In genomic region chr11:72723508-72723907, GRCh38 we compare ENCODE assay signal across 10 cellular contexts. TPM values are rescaled to one million over a fixed set of nuclear protein-coding genes. Genes with fewer than 3 reads are reported as not detected.
DNase-seq lines count a peak whose midpoint lies in the region; ATAC-seq and TF ChIP-seq lines count a peak whose summit lies in the region.
"Had no signal": no experiment of that assay in that cellular context is flagged by ENCODE, and none has a peak within 500 bp of the region (broad histone marks: within the 10 kb centered on the region; RNA-seq: fewer than 3 reads in every experiment).

No MANE protein-coding gene starts in this region.

- peaks cover 16% of the 10 kb centered on the region for H3K36me3 Mint-ChIP-seq in CD4-positive, CD25-positive, alpha-beta regulatory T cell
- H3K36me3 Mint-ChIP-seq in IgD-negative memory B cell, result peaks cover 3% of the 10 kb centered on the region
- no peaks in the 10 kb centered on the region for H3K36me3 Mint-ChIP-seq in neural crest cell (ENCODE audit: low read depth)

- H3K36me3 ChIP-seq in CD4-positive, CD25-positive, alpha-beta regulatory T cell (ENCODE audit: control insufficient read depth, insufficient read depth, low read length), result peaks cover 10% of the 10 kb centered on the region
- H3K36me3 ChIP-seq: ovary had no signal

- DNase-seq in CD4-positive, CD25-positive, alpha-beta regulatory T cell, result no peak
- DNase-seq in dorsolateral prefrontal cortex (no peak), neural crest cell (ENCODE audit: low read depth, low spot score) (no peak), germinal center (ENCODE audit: low spot score) (no peak), hepatic stellate cell (ENCODE audit: low spot score) (no peak), ecto neural progenitor cell (ENCODE audit: low spot score) (no peak), inferior parietal cortex (ENCODE audit: extremely low spot score) (no peak)
- DNase-seq: ovary; stimulated activated CD4-positive, alpha-beta T cell treated with anti-CD3 and anti-CD28 coated beads, Interleukin-2, amount 100 ng/mL, for 24 hours had no signal

- TF ChIP-seq CTCF in dorsolateral prefrontal cortex (IDR thresholded peaks at IDR 0.05 in 54 of 56, conservative IDR thresholded peaks at IDR 0.05 in 2 of 56; ENCODE audit: low read depth in 1 of 56, partially characterized antibody in 56 of 56) (no peak), neural crest cell (conservative IDR thresholded peaks at IDR 0.05) (no peak)

- peak overlapping the region; percentile 83 for H3K27ac ChIP-seq in CD4-positive, CD25-positive, alpha-beta regulatory T cell (ENCODE audit: insufficient read depth, low read length, poor library complexity, severe bottlenecking)
- H3K27ac ChIP-seq in dorsolateral prefrontal cortex, result peak overlapping the region in 49 of 59 donors; percentile 11 to 90 (median 81)

- intact Hi-C loops in dorsolateral prefrontal cortex (cut with DNase I), result loop anchor here (5.0 to 10.0 kb wide), 3 partner anchors 451 to 564 kb away; no protein-coding TSS in a partner anchor

- peaks cover 6% of the 10 kb centered on the region for H3K27me3 Mint-ChIP-seq in CD4-positive, CD25-positive, alpha-beta regulatory T cell
- H3K27me3 Mint-ChIP-seq in IgD-negative memory B cell (no peaks in the 10 kb centered on the region), neural crest cell (ENCODE audit: low read depth) (no peaks in the 10 kb centered on the region)

- H3K4me1 ChIP-seq in CD4-positive, CD25-positive, alpha-beta regulatory T cell (ENCODE audit: control insufficient read depth, insufficient read depth, low read length, poor library complexity, severe bottlenecking), result peaks cover 57% of the 10 kb centered on the region

- H3K27ac Mint-ChIP-seq in CD4-positive, CD25-positive, alpha-beta regulatory T cell, result peak overlapping the region; percentile 12 to 92 (median 17)
- H3K27ac Mint-ChIP-seq in IgD-negative memory B cell, result peak overlapping the region in 2 of 3 donors; percentile 53 to 78
- peak overlapping the region; percentile 83 for H3K27ac Mint-ChIP-seq in neural crest cell (ENCODE audit: unreplicated experiment)

- H3K4me1 Mint-ChIP-seq in CD4-positive, CD25-positive, alpha-beta regulatory T cell, result peaks cover 7 to 82% (median 43%) of the 10 kb centered on the region in 4 donors
- H3K4me1 Mint-ChIP-seq in IgD-negative memory B cell, result peaks cover 39 to 66% (median 56%) of the 10 kb centered on the region in 3 donors
- peaks cover 19% of the 10 kb centered on the region for H3K4me1 Mint-ChIP-seq in neural crest cell

- peak overlapping the region in 3 of 4 donors; percentile 34 to 57 (median 41) for H3K4me3 Mint-ChIP-seq in CD4-positive, CD25-positive, alpha-beta regulatory T cell
- peak overlapping the region in 2 of 4 donors; percentile 47 to 60 for H3K4me3 Mint-ChIP-seq in IgD-negative memory B cell
- no peak overlapping the region for H3K4me3 Mint-ChIP-seq in neural crest cell

- H3K4me3 ChIP-seq in CD4-positive, CD25-positive, alpha-beta regulatory T cell (ENCODE audit: low read depth, low read length), result no peak overlapping the region
- H3K4me3 ChIP-seq in dorsolateral prefrontal cortex, result no peak overlapping the region
- H3K4me3 ChIP-seq: ovary had no signal

- no peaks in the 10 kb centered on the region for H3K9me3 ChIP-seq in CD4-positive, CD25-positive, alpha-beta regulatory T cell (ENCODE audit: control insufficient read depth in 2 of 2, low read length in 2 of 2)
- H3K9me3 ChIP-seq: ovary had no signal

- no peaks in the 10 kb centered on the region for H3K27me3 ChIP-seq in CD4-positive, CD25-positive, alpha-beta regulatory T cell (ENCODE audit: control insufficient read depth, insufficient read depth, low read length)
- H3K27me3 ChIP-seq in dorsolateral prefrontal cortex, result no peaks in the 10 kb centered on the region
- H3K27me3 ChIP-seq: ovary had no signal

- H3K9me3 Mint-ChIP-seq in CD4-positive, CD25-positive, alpha-beta regulatory T cell, result peaks cover 0 to 1% (median 0%) of the 10 kb centered on the region in 7 donors
- no peaks in the 10 kb centered on the region for H3K9me3 Mint-ChIP-seq in IgD-negative memory B cell
- no peaks in the 10 kb centered on the region for H3K9me3 Mint-ChIP-seq in neural crest cell

- ATAC-seq in CD4-positive, CD25-positive, alpha-beta regulatory T cell (ENCODE audit: low read depth in 2 of 2), result no peak

RNA-seq across cellular contexts. Expression of gene ARAP1, which starts 28.7 kb away (rescaled TPM):
- 136 TPM for total RNA-seq in CD4-positive, CD25-positive, alpha-beta regulatory T cell
- polyA plus RNA-seq in CD4-positive, CD25-positive, alpha-beta regulatory T cell, result 10 to 100 TPM; 24.7 to 43.7 (median 29.5) TPM
- polyA plus RNA-seq in IgD-negative memory B cell, result 20.7 TPM
- total RNA-seq in dorsolateral prefrontal cortex (100 to 1,000 TPM in 8 of 120 experiments, 10 to 100 TPM in 112; 42.2 to 126 (median 68.6) TPM), neural crest cell (79.0 and 80.7 TPM in 2 replicates)

RNA-seq across cellular contexts. Expression of gene PDE2A, which starts 49.3 kb away (rescaled TPM):
- 6.7 TPM for total RNA-seq in CD4-positive, CD25-positive, alpha-beta regulatory T cell
- not detected for polyA plus RNA-seq in CD4-positive, CD25-positive, alpha-beta regulatory T cell
- polyA plus RNA-seq in IgD-negative memory B cell, result not detected
- total RNA-seq in dorsolateral prefrontal cortex (100 to 1,000 TPM in 119 of 120 experiments, 10 to 100 TPM in 1; 92.8 to 412 (median 240) TPM), neural crest cell (2.0 and 3.0 TPM in 2 replicates)

Comparison
In these comparisons a context has a peak if more than half of its experiments do, and no peak if none do; other contexts are left out.
1. H3K27ac Mint-ChIP-seq: peak in every context shown above with its lines; median percentile 83 in neural crest cell; 66 in IgD-negative memory B cell; 17 in CD4-positive, CD25-positive, alpha-beta regulatory T cell.
2. RNA of gene PDE2A, which starts 49.3 kb away (total RNA-seq): 92.8 to 412 TPM in dorsolateral prefrontal cortex; 6.7 TPM in CD4-positive, CD25-positive, alpha-beta regulatory T cell (single experiment) and 2.0 to 3.0 TPM in neural crest cell; every median in the first group is over 10 times any median in the second.